Comparison of ENCODE assay signal across 2 cellular contexts in genomic region chr13:50189450-50189849, GRCh38.
TF ChIP-seq lines count a peak whose summit lies in the region.

No MANE protein-coding gene starts in this region.

TF ChIP-seq in GM12891, 5 proteins besides CTCF, POLR2A, EP300 and RAD21 (continued from another document):
- TF ChIP-seq SPI1 (IDR thresholded peaks at IDR 0.05; ENCODE audit: low read depth, low read length) = no peak

TF ChIP-seq in SK-N-SH, 30 proteins besides CTCF, POLR2A, EP300 and RAD21 (continued from another document):
- TF ChIP-seq USF2 (IDR thresholded peaks at IDR 0.05; ENCODE audit: borderline replicate concordance, low read depth, low read length) (no peak), MAX (IDR thresholded peaks at IDR 0.05; ENCODE audit: low read depth) (no peak), SIN3A (IDR thresholded peaks at IDR 0.05; ENCODE audit: borderline replicate concordance, low read depth, low read length) (no peak), ZBTB33 (IDR thresholded peaks at IDR 0.05; ENCODE audit: borderline replicate concordance, low read depth) (no peak), REST (IDR thresholded peaks at IDR 0.05; ENCODE audit: low read depth, low read length) (no peak), POLR2AphosphoS5 (IDR thresholded peaks at IDR 0.05; ENCODE audit: low read depth, low read length) (no peak), FOXJ3 (CRISPR knock-in tag; IDR thresholded peaks at IDR 0.05) (no peak), GABPA (IDR thresholded peaks at IDR 0.05; ENCODE audit: low read depth) (no peak), SMC3 (IDR thresholded peaks at IDR 0.05; ENCODE audit: low read depth, low read length) (no peak), NFIC (IDR thresholded peaks at IDR 0.05; ENCODE audit: borderline replicate concordance) (no peak), FOXM1 (IDR thresholded peaks at IDR 0.05; ENCODE audit: low read depth) (no peak)
